In genomic region chr5:70900533-70901271, GRCh38 we compare ENCODE assay signal across 8 cellular contexts. TPM values are rescaled to one million over a fixed set of nuclear protein-coding genes. Genes with fewer than 3 reads are reported as not detected.
A peak's percentile ranks its signal among the peaks of the same experiment; 100 is the strongest.
DNase-seq lines count a peak whose midpoint lies in the region; ATAC-seq and TF ChIP-seq lines count a peak whose summit lies in the region.
"Not testable (repeated sequence)": the region's sequence is repeated elsewhere in the genome, so short reads cannot be mapped to it uniquely, and the experiment has no call there.

SERF1A (plus strand) TSS chr5:70900669; CDS start chr5:70900870, 201 bp downstream.

- H3K4me3 ChIP-seq in CD4-positive, CD25-positive, alpha-beta regulatory T cell (ENCODE audit: low read depth, low read length) = not testable (repeated sequence)

- not testable (repeated sequence) for H3K4me1 Mint-ChIP-seq in CD4-positive, CD25-positive, alpha-beta regulatory T cell; activated T-helper 2 cell treated with anti-CD3 and anti-CD28 coated beads, Interferon-gamma antibody, Interleukin-2, Interleukin-4, amounts not matched to agents 10 μg/mL and 5 μg/mL and 100 μg/mL, durations not matched to agents 14 hours and 24 hours and 36 hours (ENCODE audit: low read depth); osteocyte (ENCODE audit: unreplicated experiment)

- H3K9me3 Mint-ChIP-seq in CD4-positive, CD25-positive, alpha-beta regulatory T cell; activated T-helper 2 cell treated with anti-CD3 and anti-CD28 coated beads, Interferon-gamma antibody, Interleukin-2, Interleukin-4, amounts not matched to agents 10 μg/mL and 5 μg/mL and 100 μg/mL, durations not matched to agents 14 hours and 24 hours and 36 hours; osteocyte (ENCODE audit: unreplicated experiment): not testable (repeated sequence)

- intact Hi-C loops in activated T-helper 2 cell treated with anti-CD3 and anti-CD28 coated beads, Interferon-gamma antibody, Interleukin-2, Interleukin-4, amounts not matched to agents 10 μg/mL and 5 μg/mL and 100 μg/mL, durations not matched to agents 14 hours and 24 hours and 36 hours (cut with micrococcal nuclease); left ventricle myocardium superior (cut with micrococcal nuclease): not testable (repeated sequence)

- not testable (repeated sequence) for H3K27ac Mint-ChIP-seq in CD4-positive, CD25-positive, alpha-beta regulatory T cell; activated T-helper 2 cell treated with anti-CD3 and anti-CD28 coated beads, Interferon-gamma antibody, Interleukin-2, Interleukin-4, amounts not matched to agents 10 μg/mL and 5 μg/mL and 100 μg/mL, durations not matched to agents 14 hours and 24 hours and 36 hours; osteocyte (ENCODE audit: unreplicated experiment)

- H3K4me1 ChIP-seq in CD4-positive, CD25-positive, alpha-beta regulatory T cell (ENCODE audit: control insufficient read depth, insufficient read depth, low read length, poor library complexity, severe bottlenecking) = not testable (repeated sequence)

- not testable (repeated sequence) for H3K27ac ChIP-seq in CD4-positive, CD25-positive, alpha-beta regulatory T cell (ENCODE audit: insufficient read depth, low read length, poor library complexity, severe bottlenecking)

- H3K4me3 Mint-ChIP-seq in CD4-positive, CD25-positive, alpha-beta regulatory T cell; activated T-helper 2 cell treated with anti-CD3 and anti-CD28 coated beads, Interferon-gamma antibody, Interleukin-2, Interleukin-4, amounts not matched to agents 10 μg/mL and 5 μg/mL and 100 μg/mL, durations not matched to agents 14 hours and 24 hours and 36 hours (ENCODE audit: low read depth); osteocyte (ENCODE audit: unreplicated experiment): not testable (repeated sequence)

- peak; percentile 87 to 92 for ATAC-seq in CD4-positive, CD25-positive, alpha-beta regulatory T cell (ENCODE audit: low read depth in 2 of 2)
- ATAC-seq in GM19025 (IDR thresholded peaks at IDR 0.05; ENCODE audit: low read depth, unreplicated experiment) (peak; percentile 96), GM21723 (IDR thresholded peaks at IDR 0.05; ENCODE audit: unreplicated experiment) (peak; percentile 86), HG02981 (IDR thresholded peaks at IDR 0.05; ENCODE audit: unreplicated experiment) (peak; percentile 90), HG03521 (IDR thresholded peaks at IDR 0.05; ENCODE audit: unreplicated experiment) (peak; percentile 94), left ventricle myocardium superior (peak; percentile 100)

- DNase-seq in CD4-positive, CD25-positive, alpha-beta regulatory T cell; activated T-helper 2 cell treated with anti-CD3 and anti-CD28 coated beads, Interferon-gamma antibody, Interleukin-2, Interleukin-4, amounts not matched to agents 10 μg/mL and 5 μg/mL and 100 μg/mL, durations not matched to agents 14 hours and 24 hours and 36 hours (ENCODE audit: low spot score); left ventricle myocardium superior; osteocyte (ENCODE audit: extremely low spot score, unreplicated experiment): not testable (repeated sequence)

- not testable (repeated sequence) for H3K27me3 ChIP-seq in CD4-positive, CD25-positive, alpha-beta regulatory T cell (ENCODE audit: control insufficient read depth, insufficient read depth, low read length)

- H3K36me3 ChIP-seq in CD4-positive, CD25-positive, alpha-beta regulatory T cell (ENCODE audit: control insufficient read depth, insufficient read depth, low read length) = not testable (repeated sequence)

- TF ChIP-seq CTCF in osteocyte (IDR thresholded peaks at IDR 0.05) = not testable (repeated sequence)

- not testable (repeated sequence) for H3K27me3 Mint-ChIP-seq in CD4-positive, CD25-positive, alpha-beta regulatory T cell; activated T-helper 2 cell treated with anti-CD3 and anti-CD28 coated beads, Interferon-gamma antibody, Interleukin-2, Interleukin-4, amounts not matched to agents 10 μg/mL and 5 μg/mL and 100 μg/mL, durations not matched to agents 14 hours and 24 hours and 36 hours (ENCODE audit: low read depth); osteocyte (ENCODE audit: unreplicated experiment)

- H3K9me3 ChIP-seq in CD4-positive, CD25-positive, alpha-beta regulatory T cell (ENCODE audit: control insufficient read depth in 2 of 2, low read length in 2 of 2) = not testable (repeated sequence)

- H3K36me3 Mint-ChIP-seq in CD4-positive, CD25-positive, alpha-beta regulatory T cell; activated T-helper 2 cell treated with anti-CD3 and anti-CD28 coated beads, Interferon-gamma antibody, Interleukin-2, Interleukin-4, amounts not matched to agents 10 μg/mL and 5 μg/mL and 100 μg/mL, durations not matched to agents 14 hours and 24 hours and 36 hours (ENCODE audit: low read depth); osteocyte (ENCODE audit: unreplicated experiment): not testable (repeated sequence)

RNA-seq across cellular contexts. Expression of gene SERF1A, which starts in this region (rescaled TPM):
- 7.5 TPM for total RNA-seq in CD4-positive, CD25-positive, alpha-beta regulatory T cell
- 1 to 10 TPM in 3 of 4 donors, not detected in 1; 1.3 to 3.6 (median 2.2) TPM for polyA plus RNA-seq in CD4-positive, CD25-positive, alpha-beta regulatory T cell
- total RNA-seq in activated T-helper 2 cell treated with anti-CD3 and anti-CD28 coated beads, Interferon-gamma antibody, Interleukin-2, Interleukin-4, amounts not matched to agents 10 μg/mL and 5 μg/mL and 100 μg/mL, durations not matched to agents 14 hours and 24 hours and 36 hours = 9.1 and 10.5 TPM in 2 replicates
- total RNA-seq in left ventricle myocardium superior (1.5 TPM), osteocyte (11.9 and 16.7 TPM in 2 replicates)
